In genomic region chr4:163482197-163482596, GRCh38 we compare ENCODE assay signal across 13 cellular contexts.
DNase-seq lines count a peak whose midpoint lies in the region; ATAC-seq and FAIRE-seq lines count a peak whose summit lies in the region.
"Had no signal": no experiment of that assay in that cellular context is flagged by ENCODE, and none has a peak within 500 bp of the region (broad histone marks: within the 10 kb centered on the region; RNA-seq: fewer than 3 reads in every experiment).

No MANE protein-coding gene starts in this region.

- no peak for DNase-seq in GM19239 (ENCODE audit: insufficient read length, low spot score)
- DNase-seq in pons (ENCODE audit: low spot score) = peak; percentile 59
- DNase-seq in NCI-H2196 (lab: John Stamatoyannopoulos, UW; ENCODE audit: unreplicated experiment) = no peak
- DNase-seq in activated gamma-delta T cell treated with Interleukin-2 at 50 U/mL for 16 hours = no peak
- DNase-seq in C1 segment of cervical spinal cord (lab: John Stamatoyannopoulos, UW) = no peak
- DNase-seq: brain microvascular endothelial cell; NCI-H146; stimulated activated CD8-positive, alpha-beta memory T cell treated with anti-CD3 and anti-CD28 coated beads, Interleukin-4, amount 100 ng/mL, for 48 hours; T-helper 9 cell had no signal

- FAIRE-seq in GM19239 (lab: Jason Lieb, UNC) = peak; percentile 70

- peak; percentile 74 for ATAC-seq in HG02678 (IDR thresholded peaks at IDR 0.05; ENCODE audit: unreplicated experiment)
- ATAC-seq in HG03565 (IDR thresholded peaks at IDR 0.05; ENCODE audit: unreplicated experiment) = peak; percentile 79
- ATAC-seq in GM19035 (IDR thresholded peaks at IDR 0.05; ENCODE audit: unreplicated experiment) = no peak
- ATAC-seq: esophagus mucosa had no signal
